In the genomic region with DNA sequence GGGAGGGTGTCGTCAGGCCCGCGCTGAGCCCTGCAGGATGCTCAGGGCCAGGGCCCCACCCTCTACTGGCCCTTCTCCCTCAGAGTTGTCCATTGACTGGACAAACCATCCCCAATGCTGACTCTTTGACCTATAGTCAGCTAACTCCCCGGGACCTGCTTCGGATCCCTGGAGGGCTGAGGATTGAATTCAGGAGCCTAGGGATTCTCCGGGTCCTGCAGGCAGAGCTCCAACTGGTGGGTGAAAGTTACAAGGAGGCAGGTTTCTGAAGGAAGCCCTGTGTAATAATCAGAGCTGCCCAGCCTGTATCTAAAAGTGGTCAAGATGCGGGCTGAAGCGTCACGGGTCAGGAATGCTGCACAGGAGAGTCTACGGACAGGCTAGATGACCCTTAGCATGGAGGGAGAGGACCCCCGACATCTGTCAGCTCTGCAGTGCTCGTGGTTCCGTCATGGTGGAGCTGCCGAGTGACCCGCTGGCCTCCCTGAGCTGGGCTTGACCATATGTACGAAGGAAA, we compare ENCODE assay signal across 10 cellular contexts. TPM values are rescaled to one million over a fixed set of nuclear protein-coding genes. Genes with fewer than 3 reads are reported as not detected.
DNase-seq lines count a peak whose midpoint lies in the region; ATAC-seq and TF ChIP-seq lines count a peak whose summit lies in the region.
"Had no signal": no experiment of that assay in that cellular context is flagged by ENCODE, and none has a peak within 500 bp of the region (broad histone marks: within the 10 kb centered on the region; RNA-seq: fewer than 3 reads in every experiment).

No MANE protein-coding gene starts in this region.

- H4K20me1 ChIP-seq in PC-9 (ENCODE audit: insufficient read depth): no peaks in the 10 kb centered on the region

- in situ Hi-C loops in gastrocnemius medialis (cut with MboI; ENCODE audit: low sequenced_read_pairs in 4 of 4): no loop called here

- peaks cover 38% of the 10 kb centered on the region for H3K79me2 ChIP-seq in PC-9 (ENCODE audit: low read depth)

- peaks cover 46% of the 10 kb centered on the region for H3K4me1 ChIP-seq in PC-9 (replicated peaks; ENCODE audit: insufficient read depth)
- H3K4me1 ChIP-seq in gastrocnemius medialis: peaks cover 10 to 13% of the 10 kb centered on the region in 2 donors

- CTCF ChIA-PET in PC-9 (lab: Charles Lee): no interaction called here

- H3K27me3 ChIP-seq in PC-9 (ENCODE audit: insufficient read depth, low read depth) (no peaks in the 10 kb centered on the region), gastrocnemius medialis (peaks cover 0 to 9% (median 0%) of the 10 kb centered on the region in 3 donors)

- H3K9me3 ChIP-seq in PC-9 (ENCODE audit: insufficient read depth, low read depth) (no peaks in the 10 kb centered on the region), gastrocnemius medialis (no peaks in the 10 kb centered on the region)

- H3K9me2 ChIP-seq in PC-9 (ENCODE audit: insufficient read depth): no peaks in the 10 kb centered on the region

- no peak for TF ChIP-seq CTCF in PC-9 (conservative IDR thresholded peaks at IDR 0.05)
- TF ChIP-seq CTCF in fibroblast of pulmonary artery (IDR thresholded peaks at IDR 0.05; ENCODE audit: low read length, missing control alignments): no peak
- no peak for TF ChIP-seq CTCF in gastrocnemius medialis (IDR thresholded peaks at IDR 0.05 in 4 of 5, conservative IDR thresholded peaks at IDR 0.05 in 1 of 5)

- POLR2A ChIA-PET in PC-9 (lab: Charles Lee; ENCODE audit: unreplicated experiment): interaction anchor here (0.6 kb wide), 1 partner anchor 400 kb away, joined by 5 read pairs; no protein-coding TSS in a partner anchor

- peak overlapping the region; percentile 91 for H3K4me2 ChIP-seq in PC-9

- DNase-seq in EH (ENCODE audit: low read depth) (peak; percentile 43), PC-9 (peak; percentile 28 to 62), fibroblast of pulmonary artery (ENCODE audit: low read depth) (no peak), gastrocnemius medialis (no peak), DMS114 treated with DMSO at 0.1 percent for 48 hours (lab: John Stamatoyannopoulos, UW; ENCODE audit: unreplicated experiment) (no peak), NCI-H524 treated with DMSO at 0.1 percent for 48 hours (lab: John Stamatoyannopoulos, UW) (no peak), ureter (ENCODE audit: low spot score) (no peak)
- DNase-seq: NCI-H1048 had no signal

- BruUV-seq in PC-9 (replicated peaks; lab: Mats Ljungman, UMichigan): TSS peak; percentile 34

- ATAC-seq in gastrocnemius medialis: no peak
- ATAC-seq in GM18519 (IDR thresholded peaks at IDR 0.05; ENCODE audit: low FRiP score, unreplicated experiment): no peak

- H3F3A ChIP-seq in PC-9 (ENCODE audit: insufficient read depth, low read depth): peaks cover 16% of the 10 kb centered on the region

- H3K27ac ChIP-seq in PC-9 (0 out of 2 replicates have a peak overlapping the region, but pooled peaks have one; percentile 37), gastrocnemius medialis (peak overlapping the region; percentile 80 to 88 (median 84))

- TF ChIP-seq POLR2A in gastrocnemius medialis (IDR thresholded peaks at IDR 0.05): no peak

- H2AFZ ChIP-seq in PC-9: peak overlapping the region; percentile 62

- intact Hi-C loops in PC-9 (cut with micrococcal nuclease; ENCODE audit: unreplicated experiment) (no loop called here), gastrocnemius medialis (cut with DNase I; ENCODE audit: low total_unique reads) (no loop called here)

- H3K36me3 ChIP-seq in PC-9 (ENCODE audit: low read depth) (peaks cover 7% of the 10 kb centered on the region; the same call in 1 of the 2 replicates), gastrocnemius medialis (peaks cover 0 to 23% of the 10 kb centered on the region in 2 donors)

- peak overlapping the region; percentile 83 for H3K4me3 ChIP-seq in PC-9
- peak overlapping the region; percentile 74 for H3K4me3 ChIP-seq in fibroblast of pulmonary artery (replicated peaks; ENCODE audit: low read depth, low read length)
- H3K4me3 ChIP-seq in gastrocnemius medialis: peak overlapping the region in 3 of 4 donors; percentile 65 to 70 (median 68)

RNA-seq across cellular contexts. Expression of a gene that starts 0.6 kb away (rescaled TPM):
- total RNA-seq in PC-9 (2021) (46.3 and 54.1 TPM in 2 replicates), gastrocnemius medialis (10 to 100 TPM in 3 of 4 donors, 1 to 10 TPM in 1; 8.9 to 19.8 (median 16.9) TPM), ureter (25.1 TPM)

RNA-seq across cellular contexts. Expression of a gene that starts 5.9 kb away (rescaled TPM):
- total RNA-seq in PC-9 (2021): not detected in 2 replicates
- not detected for total RNA-seq in gastrocnemius medialis
- total RNA-seq in ureter: not detected
- total RNA-seq: mesenteric fat pad had no signal

RNA-seq across cellular contexts. Expression of a gene that starts 26.3 kb away (rescaled TPM):
- total RNA-seq in PC-9 (2021) (12.5 and 13.1 TPM in 2 replicates), gastrocnemius medialis (not detected), ureter (not detected)
- total RNA-seq: mesenteric fat pad had no signal

RNA-seq across cellular contexts. Expression of a gene that starts 40.7 kb away (rescaled TPM):
- total RNA-seq in PC-9 (2021) (3.0 and 4.8 TPM in 2 replicates), gastrocnemius medialis (100 to 1,000 TPM in 2 of 4 donors, 10 to 100 TPM in 2; 67.6 to 147 (median 110) TPM), ureter (1.2 TPM)

RNA-seq across cellular contexts. Expression of a gene that starts 56.3 kb away (rescaled TPM):
- 20.4 and 20.5 TPM in 2 replicates for total RNA-seq in PC-9 (2021)
- total RNA-seq in gastrocnemius medialis: 10 to 100 TPM; 16.7 to 22.7 (median 19.5) TPM
- 47.2 TPM for total RNA-seq in ureter

Comparison
In these comparisons a context has a peak if more than half of its experiments do, and no peak if none do; other contexts are left out.
1. DNase-seq: peak in EH (single experiment) and PC-9 (2 of 2); none in fibroblast of pulmonary artery (single experiment), gastrocnemius medialis (0 of 2), DMS114 treated with DMSO at 0.1 percent for 48 hours (single experiment), NCI-H524 treated with DMSO at 0.1 percent for 48 hours (single experiment) and ureter (single experiment).
2. RNA of a gene that starts 26.3 kb away (total RNA-seq): 12.5 to 13.1 TPM in PC-9; not detected in gastrocnemius medialis and not detected in ureter (single experiment); every median in the first group is over 10 times any median in the second.
3. Peak in every context shown above with its lines, with median percentiles within 50 percentile points of each other: H3K4me3 ChIP-seq.